13 cellular contexts compared by ENCODE assay signal in genomic region chr18:8525692-8526091, GRCh38.
A peak's percentile ranks its signal among the peaks of the same experiment; 100 is the strongest.
DNase-seq lines count a peak whose midpoint lies in the region; FAIRE-seq and TF ChIP-seq lines count a peak whose summit lies in the region.
"Had no signal": no experiment of that assay in that cellular context is flagged by ENCODE, and none has a peak within 500 bp of the region (broad histone marks: within the 10 kb centered on the region; RNA-seq: fewer than 3 reads in every experiment).

No MANE protein-coding gene starts in this region.

- peaks cover 23% of the 10 kb centered on the region for H3K27me3 Mint-ChIP-seq in activated naive CD4-positive, alpha-beta T cell treated with anti-CD3 and anti-CD28 coated beads, Interleukin-2, amount 10 ng/mL, durations not matched to agents 7 days and 5 days
- peaks cover 21% of the 10 kb centered on the region for H3K27me3 Mint-ChIP-seq in activated naive CD4-positive, alpha-beta T cell treated with anti-CD3 and anti-CD28 coated beads for 36 hours (ENCODE audit: low read depth)
- H3K27me3 Mint-ChIP-seq in chondrocyte (ENCODE audit: low read depth), result peaks cover 49% of the 10 kb centered on the region

- no peak for FAIRE-seq in GM19239 (lab: Jason Lieb, UNC)

- DNase-seq in activated naive CD4-positive, alpha-beta T cell treated with anti-CD3 and anti-CD28 coated beads, Interleukin-2, amount 10 ng/mL, durations not matched to agents 7 days and 5 days, result peak; percentile 22
- no peak for DNase-seq in activated naive CD4-positive, alpha-beta T cell treated with anti-CD3 and anti-CD28 coated beads for 36 hours
- DNase-seq in LNCaP clone FGC (ENCODE audit: low read depth), result no peak
- no peak for DNase-seq in chondrocyte (ENCODE audit: low spot score)
- no peak for DNase-seq in substantia nigra (lab: John Stamatoyannopoulos, UW)
- DNase-seq in activated CD4-positive, CD25-positive, alpha-beta regulatory T cell (lab: John Stamatoyannopoulos, UW), result no peak
- DNase-seq in GM19239 (ENCODE audit: insufficient read length, low spot score), result no peak
- DNase-seq in middle frontal gyrus (ENCODE audit: extremely low spot score, low spot score), result no peak
- DNase-seq: left cardiac atrium; NCI-H226; stimulated activated CD4-positive, alpha-beta T cell treated with anti-CD3 and anti-CD28 coated beads, Interleukin-4, amount 100 ng/mL, for 24 hours; testis had no signal

- H3K9me3 Mint-ChIP-seq in activated naive CD4-positive, alpha-beta T cell treated with anti-CD3 and anti-CD28 coated beads, Interleukin-2, amount 10 ng/mL, durations not matched to agents 7 days and 5 days, result peaks cover 10% of the 10 kb centered on the region
- H3K9me3 Mint-ChIP-seq in activated naive CD4-positive, alpha-beta T cell treated with anti-CD3 and anti-CD28 coated beads for 36 hours, result peaks cover 15% of the 10 kb centered on the region
- H3K9me3 Mint-ChIP-seq in chondrocyte (ENCODE audit: low read depth), result peaks cover 18% of the 10 kb centered on the region

- H3K4me1 Mint-ChIP-seq in activated naive CD4-positive, alpha-beta T cell treated with anti-CD3 and anti-CD28 coated beads, Interleukin-2, amount 10 ng/mL, durations not matched to agents 7 days and 5 days, result peaks cover 14% of the 10 kb centered on the region
- no peaks in the 10 kb centered on the region for H3K4me1 Mint-ChIP-seq in activated naive CD4-positive, alpha-beta T cell treated with anti-CD3 and anti-CD28 coated beads for 36 hours (ENCODE audit: low read depth)
- no peaks in the 10 kb centered on the region for H3K4me1 Mint-ChIP-seq in chondrocyte (ENCODE audit: low read depth)

- H3K4me3 Mint-ChIP-seq in activated naive CD4-positive, alpha-beta T cell treated with anti-CD3 and anti-CD28 coated beads, Interleukin-2, amount 10 ng/mL, durations not matched to agents 7 days and 5 days, result no peak overlapping the region
- H3K4me3 Mint-ChIP-seq in activated naive CD4-positive, alpha-beta T cell treated with anti-CD3 and anti-CD28 coated beads for 36 hours, result no peak overlapping the region
- no peak overlapping the region for H3K4me3 Mint-ChIP-seq in chondrocyte (ENCODE audit: unreplicated experiment)

- H3K27ac ChIP-seq in substantia nigra (ENCODE audit: low read depth, low read length, poor library complexity, severe bottlenecking), result peak overlapping the region; percentile 19
- H3K27ac ChIP-seq: parathyroid adenoma, testis had no signal

- H3K27ac Mint-ChIP-seq in activated naive CD4-positive, alpha-beta T cell treated with anti-CD3 and anti-CD28 coated beads, Interleukin-2, amount 10 ng/mL, durations not matched to agents 7 days and 5 days, result peak overlapping the region; percentile 77
- H3K27ac Mint-ChIP-seq in activated naive CD4-positive, alpha-beta T cell treated with anti-CD3 and anti-CD28 coated beads for 36 hours, result no peak overlapping the region
- no peak overlapping the region for H3K27ac Mint-ChIP-seq in chondrocyte (ENCODE audit: unreplicated experiment)

- no peak overlapping the region for H3K4me3 ChIP-seq in LNCaP clone FGC (ENCODE audit: low read depth, low read length)
- H3K4me3 ChIP-seq: testis had no signal

- CTCF ChIA-PET in activated naive CD4-positive, alpha-beta T cell treated with anti-CD3 and anti-CD28 coated beads, Interleukin-2, amount 10 ng/mL, durations not matched to agents 7 days and 5 days (lab: Charles Lee), result no interaction called here
- CTCF ChIA-PET in activated naive CD4-positive, alpha-beta T cell treated with anti-CD3 and anti-CD28 coated beads for 36 hours (lab: Charles Lee), result no interaction called here

- no peaks in the 10 kb centered on the region for H3K36me3 Mint-ChIP-seq in activated naive CD4-positive, alpha-beta T cell treated with anti-CD3 and anti-CD28 coated beads, Interleukin-2, amount 10 ng/mL, durations not matched to agents 7 days and 5 days
- no peaks in the 10 kb centered on the region for H3K36me3 Mint-ChIP-seq in activated naive CD4-positive, alpha-beta T cell treated with anti-CD3 and anti-CD28 coated beads for 36 hours (ENCODE audit: low read depth)
- H3K36me3 Mint-ChIP-seq in chondrocyte (ENCODE audit: low read depth), result peaks cover 3% of the 10 kb centered on the region

- peak; percentile 24; the same call in 1 of the 2 replicates for TF ChIP-seq CTCF in LNCaP clone FGC (IDR thresholded peaks at IDR 0.05; ENCODE audit: control insufficient read depth, extremely low read depth, insufficient read depth)
- TF ChIP-seq CTCF in chondrocyte (IDR thresholded peaks at IDR 0.05), result peak; percentile 27

- intact Hi-C loops in activated naive CD4-positive, alpha-beta T cell treated with anti-CD3 and anti-CD28 coated beads for 36 hours (cut with micrococcal nuclease), result no loop called here
